ENCODE assay signal across 22 cellular contexts in the genomic region with DNA sequence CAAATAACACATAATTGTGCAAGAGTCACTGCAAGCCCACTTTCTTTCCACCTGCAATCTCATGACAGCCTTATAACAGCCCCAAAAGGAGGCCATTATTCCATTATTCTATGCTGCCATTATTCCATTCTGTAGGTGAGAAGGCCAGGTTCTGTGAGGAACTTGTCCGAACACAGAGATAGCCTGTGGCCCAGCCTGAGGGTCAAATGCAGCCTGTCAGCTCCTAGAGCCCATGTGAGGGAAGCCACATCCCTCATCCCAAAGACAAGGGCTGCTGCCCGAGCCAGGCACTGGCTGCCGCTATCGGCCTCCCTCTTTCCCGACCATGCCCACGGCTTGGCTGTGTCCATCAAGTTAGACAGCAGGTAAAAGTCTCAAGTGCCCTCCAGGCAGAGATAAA. TPM values are rescaled to one million over a fixed set of nuclear protein-coding genes. Genes with fewer than 3 reads are reported as not detected.
DNase-seq lines count a peak whose midpoint lies in the region; ATAC-seq and TF ChIP-seq lines count a peak whose summit lies in the region.
"Had no signal": no experiment of that assay in that cellular context is flagged by ENCODE, and none has a peak within 500 bp of the region (broad histone marks: within the 10 kb centered on the region; RNA-seq: fewer than 3 reads in every experiment).

No MANE protein-coding gene starts in this region.

- H3K27ac ChIP-seq in psoas muscle = peak overlapping the region; percentile 10
- H3K27ac ChIP-seq in left lung = no peak overlapping the region
- H3K27ac ChIP-seq: 22Rv1, A549, C4-2B had no signal

- peaks cover 10% of the 10 kb centered on the region for H3K27me3 Mint-ChIP-seq in activated CD8-positive, alpha-beta memory T cell treated with anti-CD3 and anti-CD28 coated beads, Interleukin-2, amount 10 ng/mL, durations not matched to agents 7 days and 5 days
- peaks cover 23% of the 10 kb centered on the region for H3K27me3 Mint-ChIP-seq in mesothelial cell of epicardium (ENCODE audit: low read depth)

- H3K27ac Mint-ChIP-seq in activated CD8-positive, alpha-beta memory T cell treated with anti-CD3 and anti-CD28 coated beads, Interleukin-2, amount 10 ng/mL, durations not matched to agents 7 days and 5 days = no peak overlapping the region
- H3K27ac Mint-ChIP-seq in mesothelial cell of epicardium = peak overlapping the region; percentile 79
- H3K27ac Mint-ChIP-seq: CD4-positive, alpha-beta T cell; GM23338 had no signal

- no peaks in the 10 kb centered on the region for H3K9me3 ChIP-seq in psoas muscle
- H3K9me3 ChIP-seq in left lung = no peaks in the 10 kb centered on the region
- H3K9me3 ChIP-seq: A549, Caco-2 had no signal

- CTCF ChIA-PET in activated CD8-positive, alpha-beta memory T cell treated with anti-CD3 and anti-CD28 coated beads, Interleukin-2, amount 10 ng/mL, durations not matched to agents 7 days and 5 days (lab: Charles Lee) = no interaction called here

- no peak for TF ChIP-seq POLR2A in GM18505 (IDR thresholded peaks at IDR 0.05; ENCODE audit: borderline replicate concordance, extremely low read depth, insufficient read depth, insufficient read length)

- H3K4me3 ChIP-seq in psoas muscle (no peak overlapping the region), left lung (no peak overlapping the region)
- H3K4me3 ChIP-seq: A549, GM23338 had no signal

- H3K4me1 Mint-ChIP-seq in activated CD8-positive, alpha-beta memory T cell treated with anti-CD3 and anti-CD28 coated beads, Interleukin-2, amount 10 ng/mL, durations not matched to agents 7 days and 5 days = peaks cover 25% of the 10 kb centered on the region
- peaks cover 4% of the 10 kb centered on the region for H3K4me1 Mint-ChIP-seq in mesothelial cell of epicardium
- H3K4me1 Mint-ChIP-seq: GM23338 had no signal

- no peak for ATAC-seq in activated CD8-positive, alpha-beta memory T cell treated with anti-CD3 and anti-CD28 coated beads, Interleukin-2, amount 10 ng/mL, durations not matched to agents 7 days and 5 days
- ATAC-seq in psoas muscle (no peak), HG02981 (IDR thresholded peaks at IDR 0.05; ENCODE audit: unreplicated experiment) (no peak), left lung (no peak), GM18505 (IDR thresholded peaks at IDR 0.05; ENCODE audit: unreplicated experiment) (no peak)
- ATAC-seq: A549, GM23338, HepG2 had no signal

- intact Hi-C loops in psoas muscle (cut with DNase I) (no loop called here), left lung (cut with DNase I) (no loop called here)

- H3K27me3 ChIP-seq in psoas muscle (ENCODE audit: insufficient read depth in 3 of 3, low read length in 2 of 3) = no peaks in the 10 kb centered on the region
- H3K27me3 ChIP-seq in left lung = no peaks in the 10 kb centered on the region

- DNase-seq in activated CD8-positive, alpha-beta memory T cell treated with anti-CD3 and anti-CD28 coated beads, Interleukin-2, amount 10 ng/mL, durations not matched to agents 7 days and 5 days = peak; percentile 14
- DNase-seq in activated CD8-positive, alpha-beta memory T cell treated with anti-CD3 and anti-CD28 coated beads for 24 hours = no peak
- DNase-seq in D341Med (ENCODE audit: low spot score) (peak; percentile 28), mesothelial cell of epicardium (ENCODE audit: low spot score in 2 of 2, unreplicated experiment in 2 of 2) (no peak), psoas muscle (no peak), left lung (no peak)
- DNase-seq: AML-193; Caco-2; CD4-positive, alpha-beta T cell; DMS153; DMS79; GDM1; HCEC 1CT had no signal

- no peak overlapping the region for H3K4me3 Mint-ChIP-seq in activated CD8-positive, alpha-beta memory T cell treated with anti-CD3 and anti-CD28 coated beads, Interleukin-2, amount 10 ng/mL, durations not matched to agents 7 days and 5 days
- no peak overlapping the region for H3K4me3 Mint-ChIP-seq in mesothelial cell of epicardium
- H3K4me3 Mint-ChIP-seq: CD4-positive, alpha-beta T cell; GM23338 had no signal

- H3K4me1 ChIP-seq in psoas muscle (peaks cover 61% of the 10 kb centered on the region), left lung (peaks cover 0 to 10% of the 10 kb centered on the region in 2 donors)
- H3K4me1 ChIP-seq: A549, Caco-2 had no signal

- H3K9me3 Mint-ChIP-seq in activated CD8-positive, alpha-beta memory T cell treated with anti-CD3 and anti-CD28 coated beads, Interleukin-2, amount 10 ng/mL, durations not matched to agents 7 days and 5 days (ENCODE audit: low read depth) = no peaks in the 10 kb centered on the region
- H3K9me3 Mint-ChIP-seq in mesothelial cell of epicardium = no peaks in the 10 kb centered on the region
- H3K9me3 Mint-ChIP-seq: CD4-positive, alpha-beta T cell; GM23338 had no signal

- no peaks in the 10 kb centered on the region for H3K36me3 Mint-ChIP-seq in activated CD8-positive, alpha-beta memory T cell treated with anti-CD3 and anti-CD28 coated beads, Interleukin-2, amount 10 ng/mL, durations not matched to agents 7 days and 5 days
- no peaks in the 10 kb centered on the region for H3K36me3 Mint-ChIP-seq in mesothelial cell of epicardium

- no peaks in the 10 kb centered on the region for H3K36me3 ChIP-seq in psoas muscle (ENCODE audit: insufficient read depth in 1 of 2, low read depth in 1 of 2)
- H3K36me3 ChIP-seq in left lung = no peaks in the 10 kb centered on the region

- WGBS in psoas muscle, 3 donors = 63 to 95% (median 72%) methylated on average over 6 of the region's 6 CpGs

- TF ChIP-seq CTCF in mesothelial cell of epicardium (IDR thresholded peaks at IDR 0.05; ENCODE audit: unreplicated experiment) = no peak
- TF ChIP-seq CTCF in psoas muscle (IDR thresholded peaks at IDR 0.05) = no peak
- no peak for TF ChIP-seq CTCF in left lung (IDR thresholded peaks at IDR 0.05)

RNA-seq across cellular contexts. Expression of a gene that starts 24.1 kb away (rescaled TPM):
- total RNA-seq in activated CD8-positive, alpha-beta memory T cell treated with anti-CD3 and anti-CD28 coated beads, Interleukin-2, amount 10 ng/mL, durations not matched to agents 7 days and 5 days = not detected
- total RNA-seq in mesothelial cell of epicardium (not detected in 3 replicates), psoas muscle (100 to 1,000 TPM in 3 of 4 donors, 10 to 100 TPM in 1; 83.8 to 356 (median 128) TPM), left lung (not detected)
- 10 to 100 TPM in 2 of 3 donors, 1 to 10 TPM in 1; 4.2 to 30.9 (median 24.7) TPM for polyA plus RNA-seq in psoas muscle
- total RNA-seq: Caco-2; CD4-positive, alpha-beta T cell; Daoy; GM23338; HepG2 had no signal
- polyA plus RNA-seq: A549, BJ, GM23338, HepG2 had no signal

Comparison
In these comparisons a context has a peak if more than half of its experiments do, and no peak if none do; other contexts are left out.
1. DNase-seq: peak in activated CD8-positive, alpha-beta memory T cell treated with anti-CD3 and anti-CD28 coated beads, Interleukin-2, amount 10 ng/mL, durations not matched to agents 7 days and 5 days (single experiment) and D341Med (single experiment); none in activated CD8-positive, alpha-beta memory T cell treated with anti-CD3 and anti-CD28 coated beads for 24 hours (single experiment), mesothelial cell of epicardium (0 of 2), psoas muscle (0 of 2) and left lung (0 of 2).
2. RNA of a gene that starts 24.1 kb away (total RNA-seq): 83.8 to 356 TPM in psoas muscle; not detected in left lung, not detected in activated CD8-positive, alpha-beta memory T cell treated with anti-CD3 and anti-CD28 coated beads, Interleukin-2, amount 10 ng/mL, durations not matched to agents 7 days and 5 days and not detected in mesothelial cell of epicardium; every median in the first group is over 10 times any median in the second.